Comparison of ENCODE assay signal across 2 cellular contexts in genomic region chr5:32630867-32631491, GRCh38.
TF ChIP-seq lines count a peak whose summit lies in the region.

No MANE protein-coding gene starts in this region.

TF ChIP-seq in SK-N-SH treated with all-trans-retinoic acid at 6 μM for 48 hours, 23 proteins besides CTCF, POLR2A, EP300 and RAD21 (continued from another document):
- TF ChIP-seq, protein P1, sequence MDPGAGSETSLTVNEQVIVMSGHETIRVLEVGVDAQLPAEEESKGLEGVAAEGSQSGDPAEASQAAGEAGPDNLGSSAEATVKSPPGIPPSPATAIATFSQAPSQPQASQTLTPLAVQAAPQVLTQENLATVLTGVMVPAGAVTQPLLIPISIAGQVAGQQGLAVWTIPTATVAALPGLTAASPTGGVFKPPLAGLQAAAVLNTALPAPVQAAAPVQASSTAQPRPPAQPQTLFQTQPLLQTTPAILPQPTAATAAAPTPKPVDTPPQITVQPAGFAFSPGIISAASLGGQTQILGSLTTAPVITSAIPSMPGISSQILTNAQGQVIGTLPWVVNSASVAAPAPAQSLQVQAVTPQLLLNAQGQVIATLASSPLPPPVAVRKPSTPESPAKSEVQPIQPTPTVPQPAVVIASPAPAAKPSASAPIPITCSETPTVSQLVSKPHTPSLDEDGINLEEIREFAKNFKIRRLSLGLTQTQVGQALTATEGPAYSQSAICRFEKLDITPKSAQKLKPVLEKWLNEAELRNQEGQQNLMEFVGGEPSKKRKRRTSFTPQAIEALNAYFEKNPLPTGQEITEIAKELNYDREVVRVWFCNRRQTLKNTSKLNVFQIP (CRISPR knock-in tag; IDR thresholded peaks at IDR 0.05; ENCODE audit: borderline replicate concordance, low read depth) = no peak
- TF ChIP-seq ESRRG (CRISPR knock-in tag; IDR thresholded peaks at IDR 0.05) (no peak), TOX (CRISPR knock-in tag; IDR thresholded peaks at IDR 0.05; ENCODE audit: borderline replicate concordance) (no peak), ZNF8 (CRISPR knock-in tag; IDR thresholded peaks at IDR 0.05) (no peak), GLIS3 (CRISPR knock-in tag; IDR thresholded peaks at IDR 0.05) (no peak), TCF4 (CRISPR knock-in tag; IDR thresholded peaks at IDR 0.05; ENCODE audit: borderline replicate concordance) (no peak), SNAI2 (CRISPR knock-in tag; IDR thresholded peaks at IDR 0.05) (no peak)
- TF ChIP-seq, protein P2, sequence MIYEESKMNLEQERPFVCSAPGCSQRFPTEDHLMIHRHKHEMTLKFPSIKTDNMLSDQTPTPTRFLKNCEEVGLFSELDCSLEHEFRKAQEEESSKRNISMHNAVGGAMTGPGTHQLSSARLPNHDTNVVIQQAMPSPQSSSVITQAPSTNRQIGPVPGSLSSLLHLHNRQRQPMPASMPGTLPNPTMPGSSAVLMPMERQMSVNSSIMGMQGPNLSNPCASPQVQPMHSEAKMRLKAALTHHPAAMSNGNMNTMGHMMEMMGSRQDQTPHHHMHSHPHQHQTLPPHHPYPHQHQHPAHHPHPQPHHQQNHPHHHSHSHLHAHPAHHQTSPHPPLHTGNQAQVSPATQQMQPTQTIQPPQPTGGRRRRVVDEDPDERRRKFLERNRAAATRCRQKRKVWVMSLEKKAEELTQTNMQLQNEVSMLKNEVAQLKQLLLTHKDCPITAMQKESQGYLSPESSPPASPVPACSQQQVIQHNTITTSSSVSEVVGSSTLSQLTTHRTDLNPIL (CRISPR knock-in tag; IDR thresholded peaks at IDR 0.05; ENCODE audit: low read depth) = no peak
- TF ChIP-seq, protein P3, sequence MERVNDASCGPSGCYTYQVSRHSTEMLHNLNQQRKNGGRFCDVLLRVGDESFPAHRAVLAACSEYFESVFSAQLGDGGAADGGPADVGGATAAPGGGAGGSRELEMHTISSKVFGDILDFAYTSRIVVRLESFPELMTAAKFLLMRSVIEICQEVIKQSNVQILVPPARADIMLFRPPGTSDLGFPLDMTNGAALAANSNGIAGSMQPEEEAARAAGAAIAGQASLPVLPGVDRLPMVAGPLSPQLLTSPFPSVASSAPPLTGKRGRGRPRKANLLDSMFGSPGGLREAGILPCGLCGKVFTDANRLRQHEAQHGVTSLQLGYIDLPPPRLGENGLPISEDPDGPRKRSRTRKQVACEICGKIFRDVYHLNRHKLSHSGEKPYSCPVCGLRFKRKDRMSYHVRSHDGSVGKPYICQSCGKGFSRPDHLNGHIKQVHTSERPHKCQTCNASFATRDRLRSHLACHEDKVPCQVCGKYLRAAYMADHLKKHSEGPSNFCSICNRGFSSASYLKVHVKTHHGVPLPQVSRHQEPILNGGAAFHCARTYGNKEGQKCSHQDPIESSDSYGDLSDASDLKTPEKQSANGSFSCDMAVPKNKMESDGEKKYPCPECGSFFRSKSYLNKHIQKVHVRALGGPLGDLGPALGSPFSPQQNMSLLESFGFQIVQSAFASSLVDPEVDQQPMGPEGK (CRISPR knock-in tag; IDR thresholded peaks at IDR 0.05; ENCODE audit: borderline replicate concordance) = no peak

TF ChIP-seq in HepG2, 621 proteins besides CTCF, POLR2A, EP300 and RAD21 (continued from another document):
- 0 out of 2 replicates have a peak, but pooled peaks have one; percentile 11 for TF ChIP-seq TBX2 (CRISPR knock-in tag; IDR thresholded peaks at IDR 0.05; ENCODE audit: borderline replicate concordance)
- TF ChIP-seq HNF4A (CRISPR knock-in tag; IDR thresholded peaks at IDR 0.05) = peak; percentile 44
- TF ChIP-seq NR2F6 (IDR thresholded peaks at IDR 0.05) = peak; percentile 87
- peak; percentile 70 for TF ChIP-seq NR2F6 (CRISPR knock-in tag; IDR thresholded peaks at IDR 0.05)
- TF ChIP-seq HOXA3 (CRISPR knock-in tag; IDR thresholded peaks at IDR 0.05) = 0 out of 2 replicates have a peak, but pooled peaks have one; percentile 18
- no peak for TF ChIP-seq DPF2 (CRISPR knock-in tag; IDR thresholded peaks at IDR 0.05; ENCODE audit: borderline replicate concordance, low read depth)
- peak; percentile 54 for TF ChIP-seq BCL6 (CRISPR knock-in tag; IDR thresholded peaks at IDR 0.05)
- TF ChIP-seq ARHGAP35 (CRISPR knock-in tag; IDR thresholded peaks at IDR 0.05; ENCODE audit: borderline replicate concordance) = no peak
- no peak for TF ChIP-seq TGIF2 (CRISPR knock-in tag; IDR thresholded peaks at IDR 0.05)
- TF ChIP-seq TCF7 (IDR thresholded peaks at IDR 0.05; ENCODE audit: low read depth) = no peak
- TF ChIP-seq, protein P4, sequence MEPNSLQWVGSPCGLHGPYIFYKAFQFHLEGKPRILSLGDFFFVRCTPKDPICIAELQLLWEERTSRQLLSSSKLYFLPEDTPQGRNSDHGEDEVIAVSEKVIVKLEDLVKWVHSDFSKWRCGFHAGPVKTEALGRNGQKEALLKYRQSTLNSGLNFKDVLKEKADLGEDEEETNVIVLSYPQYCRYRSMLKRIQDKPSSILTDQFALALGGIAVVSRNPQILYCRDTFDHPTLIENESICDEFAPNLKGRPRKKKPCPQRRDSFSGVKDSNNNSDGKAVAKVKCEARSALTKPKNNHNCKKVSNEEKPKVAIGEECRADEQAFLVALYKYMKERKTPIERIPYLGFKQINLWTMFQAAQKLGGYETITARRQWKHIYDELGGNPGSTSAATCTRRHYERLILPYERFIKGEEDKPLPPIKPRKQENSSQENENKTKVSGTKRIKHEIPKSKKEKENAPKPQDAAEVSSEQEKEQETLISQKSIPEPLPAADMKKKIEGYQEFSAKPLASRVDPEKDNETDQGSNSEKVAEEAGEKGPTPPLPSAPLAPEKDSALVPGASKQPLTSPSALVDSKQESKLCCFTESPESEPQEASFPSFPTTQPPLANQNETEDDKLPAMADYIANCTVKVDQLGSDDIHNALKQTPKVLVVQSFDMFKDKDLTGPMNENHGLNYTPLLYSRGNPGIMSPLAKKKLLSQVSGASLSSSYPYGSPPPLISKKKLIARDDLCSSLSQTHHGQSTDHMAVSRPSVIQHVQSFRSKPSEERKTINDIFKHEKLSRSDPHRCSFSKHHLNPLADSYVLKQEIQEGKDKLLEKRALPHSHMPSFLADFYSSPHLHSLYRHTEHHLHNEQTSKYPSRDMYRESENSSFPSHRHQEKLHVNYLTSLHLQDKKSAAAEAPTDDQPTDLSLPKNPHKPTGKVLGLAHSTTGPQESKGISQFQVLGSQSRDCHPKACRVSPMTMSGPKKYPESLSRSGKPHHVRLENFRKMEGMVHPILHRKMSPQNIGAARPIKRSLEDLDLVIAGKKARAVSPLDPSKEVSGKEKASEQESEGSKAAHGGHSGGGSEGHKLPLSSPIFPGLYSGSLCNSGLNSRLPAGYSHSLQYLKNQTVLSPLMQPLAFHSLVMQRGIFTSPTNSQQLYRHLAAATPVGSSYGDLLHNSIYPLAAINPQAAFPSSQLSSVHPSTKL (CRISPR knock-in tag; IDR thresholded peaks at IDR 0.05) = peak; percentile 33
- TF ChIP-seq RBM39 (IDR thresholded peaks at IDR 0.05; ENCODE audit: low read depth, low read length, poor library complexity, severe bottlenecking) = no peak
- 0 out of 2 replicates have a peak, but pooled peaks have one; percentile 42 for TF ChIP-seq FOXO1 (CRISPR knock-in tag; IDR thresholded peaks at IDR 0.05)
- TF ChIP-seq FOXP4 (CRISPR knock-in tag; IDR thresholded peaks at IDR 0.05) = peak; percentile 34; the same call in 1 of the 2 replicates
- TF ChIP-seq FOXA3 (CRISPR knock-in tag; IDR thresholded peaks at IDR 0.05) = peak; percentile 32; the same call in 1 of the 2 replicates
- TF ChIP-seq, protein P5, sequence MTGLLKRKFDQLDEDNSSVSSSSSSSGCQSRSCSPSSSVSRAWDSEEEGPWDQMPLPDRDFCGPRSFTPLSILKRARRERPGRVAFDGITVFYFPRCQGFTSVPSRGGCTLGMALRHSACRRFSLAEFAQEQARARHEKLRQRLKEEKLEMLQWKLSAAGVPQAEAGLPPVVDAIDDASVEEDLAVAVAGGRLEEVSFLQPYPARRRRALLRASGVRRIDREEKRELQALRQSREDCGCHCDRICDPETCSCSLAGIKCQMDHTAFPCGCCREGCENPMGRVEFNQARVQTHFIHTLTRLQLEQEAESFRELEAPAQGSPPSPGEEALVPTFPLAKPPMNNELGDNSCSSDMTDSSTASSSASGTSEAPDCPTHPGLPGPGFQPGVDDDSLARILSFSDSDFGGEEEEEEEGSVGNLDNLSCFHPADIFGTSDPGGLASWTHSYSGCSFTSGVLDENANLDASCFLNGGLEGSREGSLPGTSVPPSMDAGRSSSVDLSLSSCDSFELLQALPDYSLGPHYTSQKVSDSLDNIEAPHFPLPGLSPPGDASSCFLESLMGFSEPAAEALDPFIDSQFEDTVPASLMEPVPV (CRISPR knock-in tag; IDR thresholded peaks at IDR 0.05) = no peak
- no peak for TF ChIP-seq MIER2 (CRISPR knock-in tag; IDR thresholded peaks at IDR 0.05)
- TF ChIP-seq FOXP1 (IDR thresholded peaks at IDR 0.05) = no peak
- 0 out of 2 replicates have a peak, but pooled peaks have one; percentile 32 for TF ChIP-seq FOXP1 (CRISPR knock-in tag; IDR thresholded peaks at IDR 0.05)
- TF ChIP-seq, protein P6, sequence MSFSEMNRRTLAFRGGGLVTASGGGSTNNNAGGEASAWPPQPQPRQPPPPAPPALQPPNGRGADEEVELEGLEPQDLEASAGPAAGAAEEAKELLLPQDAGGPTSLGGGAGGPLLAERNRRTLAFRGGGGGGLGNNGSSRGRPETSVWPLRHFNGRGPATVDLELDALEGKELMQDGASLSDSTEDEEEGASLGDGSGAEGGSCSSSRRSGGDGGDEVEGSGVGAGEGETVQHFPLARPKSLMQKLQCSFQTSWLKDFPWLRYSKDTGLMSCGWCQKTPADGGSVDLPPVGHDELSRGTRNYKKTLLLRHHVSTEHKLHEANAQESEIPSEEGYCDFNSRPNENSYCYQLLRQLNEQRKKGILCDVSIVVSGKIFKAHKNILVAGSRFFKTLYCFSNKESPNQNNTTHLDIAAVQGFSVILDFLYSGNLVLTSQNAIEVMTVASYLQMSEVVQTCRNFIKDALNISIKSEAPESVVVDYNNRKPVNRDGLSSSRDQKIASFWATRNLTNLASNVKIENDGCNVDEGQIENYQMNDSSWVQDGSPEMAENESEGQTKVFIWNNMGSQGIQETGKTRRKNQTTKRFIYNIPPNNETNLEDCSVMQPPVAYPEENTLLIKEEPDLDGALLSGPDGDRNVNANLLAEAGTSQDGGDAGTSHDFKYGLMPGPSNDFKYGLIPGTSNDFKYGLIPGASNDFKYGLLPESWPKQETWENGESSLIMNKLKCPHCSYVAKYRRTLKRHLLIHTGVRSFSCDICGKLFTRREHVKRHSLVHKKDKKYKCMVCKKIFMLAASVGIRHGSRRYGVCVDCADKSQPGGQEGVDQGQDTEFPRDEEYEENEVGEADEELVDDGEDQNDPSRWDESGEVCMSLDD (CRISPR knock-in tag; IDR thresholded peaks at IDR 0.05; ENCODE audit: borderline replicate concordance) = no peak
- no peak for TF ChIP-seq ZIK1 (CRISPR knock-in tag; IDR thresholded peaks at IDR 0.05; ENCODE audit: borderline replicate concordance, low read depth)
- peak; percentile 24; the same call in 1 of the 2 replicates for TF ChIP-seq SALL1 (CRISPR knock-in tag; IDR thresholded peaks at IDR 0.05)
- peak; percentile 59 for TF ChIP-seq RARA (CRISPR knock-in tag; IDR thresholded peaks at IDR 0.05)
- TF ChIP-seq, protein P7, sequence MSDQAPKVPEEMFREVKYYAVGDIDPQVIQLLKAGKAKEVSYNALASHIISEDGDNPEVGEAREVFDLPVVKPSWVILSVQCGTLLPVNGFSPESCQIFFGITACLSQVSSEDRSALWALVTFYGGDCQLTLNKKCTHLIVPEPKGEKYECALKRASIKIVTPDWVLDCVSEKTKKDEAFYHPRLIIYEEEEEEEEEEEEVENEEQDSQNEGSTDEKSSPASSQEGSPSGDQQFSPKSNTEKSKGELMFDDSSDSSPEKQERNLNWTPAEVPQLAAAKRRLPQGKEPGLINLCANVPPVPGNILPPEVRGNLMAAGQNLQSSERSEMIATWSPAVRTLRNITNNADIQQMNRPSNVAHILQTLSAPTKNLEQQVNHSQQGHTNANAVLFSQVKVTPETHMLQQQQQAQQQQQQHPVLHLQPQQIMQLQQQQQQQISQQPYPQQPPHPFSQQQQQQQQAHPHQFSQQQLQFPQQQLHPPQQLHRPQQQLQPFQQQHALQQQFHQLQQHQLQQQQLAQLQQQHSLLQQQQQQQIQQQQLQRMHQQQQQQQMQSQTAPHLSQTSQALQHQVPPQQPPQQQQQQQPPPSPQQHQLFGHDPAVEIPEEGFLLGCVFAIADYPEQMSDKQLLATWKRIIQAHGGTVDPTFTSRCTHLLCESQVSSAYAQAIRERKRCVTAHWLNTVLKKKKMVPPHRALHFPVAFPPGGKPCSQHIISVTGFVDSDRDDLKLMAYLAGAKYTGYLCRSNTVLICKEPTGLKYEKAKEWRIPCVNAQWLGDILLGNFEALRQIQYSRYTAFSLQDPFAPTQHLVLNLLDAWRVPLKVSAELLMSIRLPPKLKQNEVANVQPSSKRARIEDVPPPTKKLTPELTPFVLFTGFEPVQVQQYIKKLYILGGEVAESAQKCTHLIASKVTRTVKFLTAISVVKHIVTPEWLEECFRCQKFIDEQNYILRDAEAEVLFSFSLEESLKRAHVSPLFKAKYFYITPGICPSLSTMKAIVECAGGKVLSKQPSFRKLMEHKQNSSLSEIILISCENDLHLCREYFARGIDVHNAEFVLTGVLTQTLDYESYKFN (CRISPR knock-in tag; conservative IDR thresholded peaks at IDR 0.05) = peak; percentile 47; the same call in 1 of the 2 replicates
